Comparison of ENCODE assay signal across 9 cellular contexts in the genomic region with DNA sequence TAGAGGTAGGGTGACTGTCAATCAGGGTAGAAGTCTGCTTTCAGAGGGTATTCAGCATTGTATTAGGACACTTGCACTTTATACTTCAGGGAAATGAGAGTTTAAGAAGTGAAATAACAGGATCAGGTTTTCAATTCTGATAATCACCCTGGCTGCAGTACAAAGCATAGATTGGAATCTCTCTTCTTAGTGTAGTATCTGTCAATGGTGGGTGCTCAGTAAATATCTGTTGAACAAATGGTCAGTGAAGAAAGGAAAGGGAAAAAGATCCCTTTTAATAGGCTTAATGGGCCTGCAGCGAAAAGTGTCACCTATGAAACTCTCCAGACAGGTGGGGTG. TPM values are rescaled to one million over a fixed set of nuclear protein-coding genes. Genes with fewer than 3 reads are reported as not detected.
DNase-seq lines count a peak whose midpoint lies in the region; ATAC-seq and TF ChIP-seq lines count a peak whose summit lies in the region.
"Had no signal": no experiment of that assay in that cellular context is flagged by ENCODE, and none has a peak within 500 bp of the region (broad histone marks: within the 10 kb centered on the region; RNA-seq: fewer than 3 reads in every experiment).

No MANE protein-coding gene starts in this region.

- no peak overlapping the region for H2AK5ac ChIP-seq in neuronal stem cell (ENCODE audit: low read depth, low read length)

- no peak overlapping the region for H3K27ac Mint-ChIP-seq in CD8-positive, alpha-beta memory T cell

- intact Hi-C loops in breast epithelium (cut with DNase I; ENCODE audit: low total_unique reads) = no loop called here
- intact Hi-C loops in Right ventricle myocardium inferior (cut with DNase I) = no loop called here

- H3K79me1 ChIP-seq in neuronal stem cell (ENCODE audit: low read depth, low read length) = no peaks in the 10 kb centered on the region

- H2BK5ac ChIP-seq in neuronal stem cell (ENCODE audit: low read length) = no peak overlapping the region

- H3K27me3 Mint-ChIP-seq in CD8-positive, alpha-beta memory T cell = peaks cover 10 to 48% of the 10 kb centered on the region in 2 donors

- peak overlapping the region; percentile 56 for H3K27ac ChIP-seq in CD8-positive, alpha-beta memory T cell (ENCODE audit: low read depth, low read length)
- 0 out of 2 replicates have a peak overlapping the region, but pooled peaks have one; percentile 4 for H3K27ac ChIP-seq in HUES6 (ENCODE audit: low read depth, low read length)
- peak overlapping the region; percentile 78 to 87 for H3K27ac ChIP-seq in breast epithelium
- H3K27ac ChIP-seq in neuronal stem cell (replicated peaks; ENCODE audit: low read length) = no peak overlapping the region
- H3K27ac ChIP-seq: left ventricle myocardium inferior had no signal

- H3K4me3 ChIP-seq in CD8-positive, alpha-beta memory T cell (ENCODE audit: low read length) = no peak overlapping the region
- peak overlapping the region; percentile 15; the same call in 1 of the 2 replicates for H3K4me3 ChIP-seq in HUES6 (ENCODE audit: low read depth, low read length)
- peak overlapping the region in 1 of 3 donors; percentile 37 for H3K4me3 ChIP-seq in breast epithelium
- H3K4me3 ChIP-seq in neuronal stem cell (ENCODE audit: low read length in 2 of 2) = no peak overlapping the region
- H3K4me3 ChIP-seq: left ventricle myocardium inferior had no signal

- H3K36me3 Mint-ChIP-seq in CD8-positive, alpha-beta memory T cell = peaks cover 0 to 9% (median 2%) of the 10 kb centered on the region in 3 donors

- CTCF ChIA-PET in CD8-positive, alpha-beta memory T cell (lab: Charles Lee) = interaction anchor here (0.9 to 2.0 kb wide), 2 partner anchors 23 to 43 kb away, joined by 3 to 6 read pairs; no protein-coding TSS in a partner anchor

- POLR2A ChIA-PET in CD8-positive, alpha-beta memory T cell (lab: Charles Lee) = no interaction called here

- peak overlapping the region; percentile 31 for H3K9ac ChIP-seq in HUES6 (ENCODE audit: low read length)
- H3K9ac ChIP-seq in neuronal stem cell (ENCODE audit: low read depth, low read length, poor library complexity) = peak overlapping the region; percentile 25

- H2BK12ac ChIP-seq in neuronal stem cell (ENCODE audit: low read length) = no peak overlapping the region

- H3K4me1 ChIP-seq in CD8-positive, alpha-beta memory T cell (ENCODE audit: insufficient read depth, low read length) = no peaks in the 10 kb centered on the region
- H3K4me1 ChIP-seq in HUES6 (ENCODE audit: control insufficient read depth, insufficient read depth, low read length) (peaks cover 42% of the 10 kb centered on the region), breast epithelium (peaks cover 0 to 6% of the 10 kb centered on the region in 2 donors), neuronal stem cell (ENCODE audit: control insufficient read depth in 2 of 2, insufficient read depth in 1 of 2, low read depth in 1 of 2, low read length in 2 of 2) (peaks cover 12 to 14% of the 10 kb centered on the region in 2 donors)
- H3K4me1 ChIP-seq: left ventricle myocardium inferior had no signal

- H3K18ac ChIP-seq in neuronal stem cell (ENCODE audit: low read length) = no peak overlapping the region

- peaks cover 10 to 16% (median 15%) of the 10 kb centered on the region in 3 donors for H3K4me1 Mint-ChIP-seq in CD8-positive, alpha-beta memory T cell

- H4K91ac ChIP-seq in neuronal stem cell (ENCODE audit: low read depth, low read length, poor library complexity) = no peak overlapping the region

- no peak overlapping the region for H3K4ac ChIP-seq in neuronal stem cell (ENCODE audit: low read length)

- H3K4me2 ChIP-seq in neuronal stem cell (ENCODE audit: insufficient read depth, low read length, poor library complexity, severe bottlenecking) = peak overlapping the region; percentile 26

- WGBS in neuronal stem cell (ENCODE audit: extremely low coverage in 2 of 2, insufficient read length in 2 of 2, insufficient replicate concordance in 1 of 2), 2 donors = no CpG with 5 or more reads among the region's 1 CpG

- no peak for TF ChIP-seq CTCF in breast epithelium (IDR thresholded peaks at IDR 0.05)

- H2AFZ ChIP-seq in neuronal stem cell (ENCODE audit: low read length) = peak overlapping the region; percentile 85

- H3K36me3 ChIP-seq in CD8-positive, alpha-beta memory T cell (ENCODE audit: insufficient read depth, low read length) = no peaks in the 10 kb centered on the region
- H3K36me3 ChIP-seq in HUES6 (ENCODE audit: control insufficient read depth, insufficient read depth, low read length) (no peaks in the 10 kb centered on the region), breast epithelium (no peaks in the 10 kb centered on the region), neuronal stem cell (replicated peaks in 1 of 2; ENCODE audit: control insufficient read depth in 2 of 2, insufficient read depth in 2 of 2, low read length in 2 of 2) (no peaks in the 10 kb centered on the region)
- H3K36me3 ChIP-seq: left ventricle myocardium inferior had no signal

- no peak overlapping the region for H3K23ac ChIP-seq in neuronal stem cell (ENCODE audit: low read depth, low read length, poor library complexity)

- H2BK120ac ChIP-seq in neuronal stem cell (ENCODE audit: low read depth, low read length) = no peak overlapping the region

- H3K14ac ChIP-seq in neuronal stem cell (ENCODE audit: low read length) = no peak overlapping the region

- H3K4me3 Mint-ChIP-seq in CD8-positive, alpha-beta memory T cell = peak overlapping the region in 3 of 7 donors; percentile 24 to 62 (median 54)

- no peak overlapping the region for H4K8ac ChIP-seq in neuronal stem cell (ENCODE audit: low read depth, low read length)

- DNase-seq in CD8-positive, alpha-beta memory T cell = no peak
- DNase-seq in breast epithelium (ENCODE audit: low spot score in 2 of 2) = no peak
- no peak for DNase-seq in neuronal stem cell (ENCODE audit: low spot score)
- DNase-seq in Right ventricle myocardium inferior (ENCODE audit: missing footprints) = no peak
- no peak for DNase-seq in dedifferentiated amniotic fluid mesenchymal stem cell (ENCODE audit: extremely low spot score)
- no peak for DNase-seq in NCI-H187 treated with DMSO at 0.1 percent for 48 hours (lab: John Stamatoyannopoulos, UW)
- DNase-seq in activated effector memory CD4-positive, alpha-beta T cell treated with Interleukin-2 at 50 U/mL for 16 hours = no peak

- no peak for ATAC-seq in Right ventricle myocardium inferior

- TF ChIP-seq POLR2A in breast epithelium (IDR thresholded peaks at IDR 0.05) = no peak

- H3K27me3 ChIP-seq in CD8-positive, alpha-beta memory T cell (ENCODE audit: insufficient read depth, low read length, poor library complexity, severe bottlenecking) = peaks cover 4% of the 10 kb centered on the region
- H3K27me3 ChIP-seq in HUES6 (ENCODE audit: control insufficient read depth, insufficient read depth, low read length) = no peaks in the 10 kb centered on the region
- H3K27me3 ChIP-seq in breast epithelium = no peaks in the 10 kb centered on the region
- no peaks in the 10 kb centered on the region for H3K27me3 ChIP-seq in neuronal stem cell (ENCODE audit: control insufficient read depth in 3 of 3, insufficient read depth in 3 of 3, low read depth in 1 of 3, low read length in 3 of 3)

- no peaks in the 10 kb centered on the region for H3K9me3 ChIP-seq in CD8-positive, alpha-beta memory T cell (ENCODE audit: low read length)
- no peaks in the 10 kb centered on the region for H3K9me3 ChIP-seq in HUES6 (ENCODE audit: control insufficient read depth, insufficient read depth, low read depth, low read length)
- no peaks in the 10 kb centered on the region for H3K9me3 ChIP-seq in breast epithelium
- no peaks in the 10 kb centered on the region for H3K9me3 ChIP-seq in neuronal stem cell (replicated peaks in 1 of 2; ENCODE audit: control insufficient read depth in 2 of 2, insufficient read depth in 1 of 2, low read depth in 1 of 2, low read length in 2 of 2)

- peaks cover 0 to 7% (median 3%) of the 10 kb centered on the region in 5 donors for H3K9me3 Mint-ChIP-seq in CD8-positive, alpha-beta memory T cell

- H2BK15ac ChIP-seq in neuronal stem cell (ENCODE audit: low read length) = no peak overlapping the region

RNA-seq across cellular contexts. Expression of a gene that starts 18.7 kb away (rescaled TPM):
- total RNA-seq in CD8-positive, alpha-beta memory T cell = under 1 TPM in 1 of 2 experiments, not detected in 1; 0.13 TPM
- 0.59 TPM for polyA plus RNA-seq in CD8-positive, alpha-beta memory T cell
- total RNA-seq in breast epithelium (1 to 10 TPM; 4.2 to 7.5 (median 7.3) TPM), Right ventricle myocardium inferior (0.97 TPM)
- polyA plus RNA-seq in neuronal stem cell (2013, experiment 1 of 2) = 370 TPM
- 372 TPM for polyA plus RNA-seq in neuronal stem cell (2013, experiment 2 of 2)

RNA-seq across cellular contexts. Expression of a gene that starts 50.0 kb away (rescaled TPM):
- 10 to 100 TPM; 24.4 to 25.2 TPM for total RNA-seq in CD8-positive, alpha-beta memory T cell
- 50.4 TPM for polyA plus RNA-seq in CD8-positive, alpha-beta memory T cell
- total RNA-seq in breast epithelium (10 to 100 TPM; 24.3 to 26.9 (median 24.6) TPM), Right ventricle myocardium inferior (9.1 TPM)
- polyA plus RNA-seq in neuronal stem cell (2013, experiment 1 of 2) = 24.7 TPM
- polyA plus RNA-seq in neuronal stem cell (2013, experiment 2 of 2) = 24.4 TPM

RNA-seq across cellular contexts. Expression of a gene that starts 51.4 kb away (rescaled TPM):
- 1 to 10 TPM; 3.5 to 3.9 TPM for total RNA-seq in CD8-positive, alpha-beta memory T cell
- polyA plus RNA-seq in CD8-positive, alpha-beta memory T cell = 7.3 TPM
- 10 to 100 TPM; 27.8 to 43.6 (median 36.0) TPM for total RNA-seq in breast epithelium
- polyA plus RNA-seq in neuronal stem cell (2013, experiment 1 of 2) = 49.1 TPM
- 48.5 TPM for polyA plus RNA-seq in neuronal stem cell (2013, experiment 2 of 2)
- 25.0 TPM for total RNA-seq in Right ventricle myocardium inferior
